In genomic region chr20:3158968-3159431, GRCh38 we compare ENCODE assay signal across 6 cellular contexts. TPM values are rescaled to one million over a fixed set of nuclear protein-coding genes. Genes with fewer than 3 reads are reported as not detected.
DNase-seq lines count a peak whose midpoint lies in the region; ATAC-seq and TF ChIP-seq lines count a peak whose summit lies in the region.

No MANE protein-coding gene starts in this region.

- BruUV-seq in PC-9 (replicated peaks; lab: Mats Ljungman, UMichigan), result no TSS peak

- H3K27me3 ChIP-seq in PC-9 (ENCODE audit: insufficient read depth, low read depth) (no peaks in the 10 kb centered on the region), foreskin keratinocyte (no peaks in the 10 kb centered on the region), tibial artery (no peaks in the 10 kb centered on the region)

- ATAC-seq in foreskin keratinocyte, result peak; percentile 30

- H2AFZ ChIP-seq in PC-9, result peak overlapping the region; percentile 96

- H3K4me2 ChIP-seq in PC-9, result peak overlapping the region; percentile 100

- POLR2A ChIA-PET in PC-9 (lab: Charles Lee; ENCODE audit: unreplicated experiment), result no interaction called here

- H3K4me1 ChIP-seq in PC-9 (replicated peaks; ENCODE audit: insufficient read depth) (peaks cover 21% of the 10 kb centered on the region), foreskin keratinocyte (peaks cover 6% of the 10 kb centered on the region), tibial artery (peaks cover 0 to 40% (median 28%) of the 10 kb centered on the region in 4 donors)

- H3K36me3 ChIP-seq in PC-9 (ENCODE audit: low read depth) (no peaks in the 10 kb centered on the region), tibial artery (peaks cover 0 to 13% (median 0%) of the 10 kb centered on the region in 3 donors)

- H3K79me2 ChIP-seq in PC-9 (ENCODE audit: low read depth), result peaks cover 64% of the 10 kb centered on the region

- H3K4me3 ChIP-seq in PC-9 (peak overlapping the region; percentile 95), tibial artery (peak overlapping the region; percentile 83 to 96)

- H3K27ac ChIP-seq in C4-2B, result peak overlapping the region; percentile 88
- H3K27ac ChIP-seq in PC-9, result peak overlapping the region; percentile 52
- peak overlapping the region; percentile 80 for H3K27ac ChIP-seq in foreskin keratinocyte
- peak overlapping the region; percentile 79 to 88 for H3K27ac ChIP-seq in tibial artery

- intact Hi-C loops in PC-9 (cut with micrococcal nuclease; ENCODE audit: unreplicated experiment), result no loop called here
- intact Hi-C loops in tibial artery (cut with DNase I; ENCODE audit: low total_unique reads), result loop anchor here (5.0 kb wide), 1 partner anchor 53 kb away; no protein-coding TSS in a partner anchor

- H3K9me2 ChIP-seq in PC-9 (ENCODE audit: insufficient read depth), result no peaks in the 10 kb centered on the region

- no peaks in the 10 kb centered on the region for H3K9me3 ChIP-seq in PC-9 (ENCODE audit: insufficient read depth, low read depth)
- H3K9me3 ChIP-seq in tibial artery, result no peaks in the 10 kb centered on the region

- peaks cover 42% of the 10 kb centered on the region for H4K20me1 ChIP-seq in PC-9 (ENCODE audit: insufficient read depth)

- CTCF ChIA-PET in PC-9 (lab: Charles Lee), result no interaction called here

- TF ChIP-seq CTCF in C4-2B (conservative IDR thresholded peaks at IDR 0.05) (no peak), PC-9 (conservative IDR thresholded peaks at IDR 0.05) (no peak), foreskin keratinocyte (conservative IDR thresholded peaks at IDR 0.05) (no peak), tibial artery (IDR thresholded peaks at IDR 0.05) (no peak)

- peaks cover 7% of the 10 kb centered on the region; the same call in 1 of the 2 replicates for H3F3A ChIP-seq in PC-9 (ENCODE audit: insufficient read depth, low read depth)

- no peak for DNase-seq in PC-9
- no peak for DNase-seq in foreskin keratinocyte
- no peak for DNase-seq in tibial artery
- DNase-seq in stimulated activated CD4-positive, alpha-beta T cell treated with anti-CD3 and anti-CD28 coated beads, Interleukin-4, amount 100 ng/mL, for 4 hours, result no peak
- no peak for DNase-seq in DMS114 treated with DMSO at 0.1 percent for 48 hours (lab: John Stamatoyannopoulos, UW; ENCODE audit: unreplicated experiment)

RNA-seq across cellular contexts. Expression of gene FASTKD5, which starts 0.7 kb away (rescaled TPM):
- 11.6 and 16.2 TPM in 2 replicates for total RNA-seq in PC-9 (2021)
- 17.6 and 19.1 TPM in 2 replicates for total RNA-seq in foreskin keratinocyte
- polyA plus RNA-seq in foreskin keratinocyte, result 9.8 and 10.4 TPM in 2 replicates

RNA-seq across cellular contexts. Expression of gene UBOX5, which starts 0.7 kb away (rescaled TPM):
- 6.4 and 9.4 TPM in 2 replicates for total RNA-seq in PC-9 (2021)
- 4.5 TPM in 2 replicates for total RNA-seq in foreskin keratinocyte
- 3.3 TPM in 2 replicates for polyA plus RNA-seq in foreskin keratinocyte

RNA-seq across cellular contexts. Expression of gene LZTS3, which starts 14.3 kb away (rescaled TPM):
- total RNA-seq in PC-9 (2021), result 10.4 and 17.6 TPM in 2 replicates
- total RNA-seq in foreskin keratinocyte, result 3.1 and 3.3 TPM in 2 replicates
- 1.8 and 2.4 TPM in 2 replicates for polyA plus RNA-seq in foreskin keratinocyte

RNA-seq across cellular contexts. Expression of gene DDRGK1, which starts 45.5 kb away (rescaled TPM):
- total RNA-seq in PC-9 (2021) (70.4 and 87.6 TPM in 2 replicates), foreskin keratinocyte (42.3 and 47.4 TPM in 2 replicates)
- polyA plus RNA-seq in foreskin keratinocyte, result 64.4 and 69.6 TPM in 2 replicates

RNA-seq across cellular contexts. Expression of gene ITPA, which starts 50.3 kb away (rescaled TPM):
- total RNA-seq in PC-9 (2021) (69.2 and 93.5 TPM in 2 replicates), foreskin keratinocyte (47.2 and 58.0 TPM in 2 replicates)
- 82.1 and 97.0 TPM in 2 replicates for polyA plus RNA-seq in foreskin keratinocyte
